In genomic region chr14:26104686-26105085, GRCh38 we compare ENCODE assay signal across 22 cellular contexts.
"Had no signal": no experiment of that assay in that cellular context is flagged by ENCODE, and none has a peak within 500 bp of the region (broad histone marks: within the 10 kb centered on the region; RNA-seq: fewer than 3 reads in every experiment).

No MANE protein-coding gene starts in this region.

- H3K9me3 ChIP-seq: esophagus muscularis mucosa, gastrocnemius medialis, lower lobe of right lung, ovary, suprapubic skin, thyroid gland had no signal

- H3K4me1 Mint-ChIP-seq: endodermal cell, immature natural killer cell, memory B cell, natural killer cell had no signal

- H3K27ac ChIP-seq: coronary artery, esophagus muscularis mucosa, gastrocnemius medialis, heart right ventricle, left lung, lower lobe of right lung, ovary, suprapubic skin, thyroid gland had no signal

- H3K36me3 Mint-ChIP-seq: memory B cell, mesothelial cell of epicardium, natural killer cell, type B pancreatic cell had no signal

- H3K4me1 ChIP-seq: gastrocnemius medialis, heart right ventricle, left lung, lower lobe of right lung, suprapubic skin, thyroid gland had no signal

- H3K4me3 Mint-ChIP-seq: endodermal cell, immature natural killer cell, memory B cell, mesothelial cell of epicardium, natural killer cell, neural crest cell, type B pancreatic cell had no signal

- H3K36me3 ChIP-seq: esophagus muscularis mucosa, gastrocnemius medialis, heart right ventricle, left lung, lower lobe of right lung, ovary, suprapubic skin, thyroid gland had no signal

- DNase-seq: effector CD4-positive, alpha-beta T cell; endodermal cell; gastrocnemius medialis; heart right ventricle; hypothalamus; immature natural killer cell; left lung; lower lobe of right lung; natural killer cell; ovary; right cardiac atrium; stimulated activated CD4-positive, alpha-beta T cell treated with anti-CD3 and anti-CD28 coated beads, Interleukin-2, amount 100 ng/mL, for 48 hours; stimulated activated naive CD8-positive, alpha-beta T cell treated with anti-CD3 and anti-CD28 coated beads, Interleukin-15, Interleukin-2, amounts not matched to agents 100 U/mL and 50 U/mL, for 24 hours; thyroid gland had no signal

- H3K4me3 ChIP-seq: coronary artery, esophagus muscularis mucosa, gastrocnemius medialis, heart right ventricle, left lung, lower lobe of right lung, ovary, smooth muscle cell, suprapubic skin, thyroid gland had no signal

- H3K27me3 ChIP-seq: esophagus muscularis mucosa, gastrocnemius medialis, heart right ventricle, left lung, ovary, suprapubic skin, thyroid gland had no signal

- H3K4me2 ChIP-seq: smooth muscle cell had no signal

- H3K27ac Mint-ChIP-seq: endodermal cell, immature natural killer cell, memory B cell, mesothelial cell of epicardium, natural killer cell, type B pancreatic cell had no signal

- ATAC-seq: gastrocnemius medialis; heart right ventricle; left lung; lower lobe of right lung; natural killer cell; right cardiac atrium; stimulated activated naive CD8-positive, alpha-beta T cell treated with anti-CD3 and anti-CD28 coated beads, Interleukin-15, Interleukin-2, amounts not matched to agents 100 U/mL and 50 U/mL, for 24 hours had no signal

- H3K27me3 Mint-ChIP-seq: memory B cell, type B pancreatic cell had no signal
